ENCODE assay signal across 1 cellular context in genomic region chr4:6938237-6938636, GRCh38.
TF ChIP-seq lines count a peak whose summit lies in the region.

No MANE protein-coding gene starts in this region.

TF ChIP-seq in GM12878, 131 proteins besides CTCF, POLR2A, EP300 and RAD21 (continued from another document):
- no peak for TF ChIP-seq ATF2 (IDR thresholded peaks at IDR 0.05; ENCODE audit: low read length)
- TF ChIP-seq BCL3 (IDR thresholded peaks at IDR 0.05; ENCODE audit: borderline replicate concordance, insufficient read depth, low read depth, low read length, poor library complexity, severe bottlenecking) = no peak
- TF ChIP-seq RUNX3 (IDR thresholded peaks at IDR 0.05; ENCODE audit: low read length) = peak; percentile 69
